In the genomic region with DNA sequence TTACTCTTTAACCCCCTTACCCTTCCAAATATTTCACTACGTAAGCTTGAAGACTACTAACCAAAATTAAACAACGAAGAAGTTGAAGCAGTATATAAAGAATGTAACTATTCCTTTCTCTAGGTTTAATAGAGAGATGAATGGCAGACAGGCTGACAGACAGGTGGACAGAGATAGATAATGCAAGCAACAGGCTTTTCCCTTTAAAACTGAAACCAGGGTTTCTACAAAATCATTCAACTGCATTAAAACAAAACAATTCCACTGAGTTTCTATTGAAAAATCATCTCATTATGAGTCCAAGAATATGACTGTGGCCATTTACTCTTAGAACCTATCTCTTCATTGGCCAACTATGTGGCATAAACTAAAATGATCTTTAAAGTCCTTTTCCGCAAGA, we compare ENCODE assay signal across 2 cellular contexts.
A peak's percentile ranks its signal among the peaks of the same experiment; 100 is the strongest.
TF ChIP-seq lines count a peak whose summit lies in the region.

No MANE protein-coding gene starts in this region.

TF ChIP-seq in GM12891, 5 proteins besides CTCF, POLR2A, EP300 and RAD21:
- TF ChIP-seq SPI1 (IDR thresholded peaks at IDR 0.05; ENCODE audit: low read depth, low read length) (no peak), POU2F2 (IDR thresholded peaks at IDR 0.05; ENCODE audit: low read depth, low read length) (no peak), POLR2AphosphoS5 (IDR thresholded peaks at IDR 0.05; ENCODE audit: low read depth, low read length) (no peak), PAX5 (IDR thresholded peaks at IDR 0.05; ENCODE audit: insufficient read depth, low read length, severe bottlenecking) (no peak), TAF1 (IDR thresholded peaks at IDR 0.05; ENCODE audit: low read depth, low read length) (no peak)

TF ChIP-seq in GM12878, 131 proteins besides CTCF, POLR2A, EP300 and RAD21:
- TF ChIP-seq, protein P1, sequence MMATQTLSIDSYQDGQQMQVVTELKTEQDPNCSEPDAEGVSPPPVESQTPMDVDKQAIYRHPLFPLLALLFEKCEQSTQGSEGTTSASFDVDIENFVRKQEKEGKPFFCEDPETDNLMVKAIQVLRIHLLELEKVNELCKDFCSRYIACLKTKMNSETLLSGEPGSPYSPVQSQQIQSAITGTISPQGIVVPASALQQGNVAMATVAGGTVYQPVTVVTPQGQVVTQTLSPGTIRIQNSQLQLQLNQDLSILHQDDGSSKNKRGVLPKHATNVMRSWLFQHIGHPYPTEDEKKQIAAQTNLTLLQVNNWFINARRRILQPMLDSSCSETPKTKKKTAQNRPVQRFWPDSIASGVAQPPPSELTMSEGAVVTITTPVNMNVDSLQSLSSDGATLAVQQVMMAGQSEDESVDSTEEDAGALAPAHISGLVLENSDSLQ (IDR thresholded peaks at IDR 0.05): peak; percentile 68
- TF ChIP-seq MTA2 (IDR thresholded peaks at IDR 0.05; ENCODE audit: low read depth): no peak
- TF ChIP-seq SMARCA5 (IDR thresholded peaks at IDR 0.05): no peak
- no peak for TF ChIP-seq STAT3 (IDR thresholded peaks at IDR 0.05; ENCODE audit: low read depth, low read length)
